In the genomic region with DNA sequence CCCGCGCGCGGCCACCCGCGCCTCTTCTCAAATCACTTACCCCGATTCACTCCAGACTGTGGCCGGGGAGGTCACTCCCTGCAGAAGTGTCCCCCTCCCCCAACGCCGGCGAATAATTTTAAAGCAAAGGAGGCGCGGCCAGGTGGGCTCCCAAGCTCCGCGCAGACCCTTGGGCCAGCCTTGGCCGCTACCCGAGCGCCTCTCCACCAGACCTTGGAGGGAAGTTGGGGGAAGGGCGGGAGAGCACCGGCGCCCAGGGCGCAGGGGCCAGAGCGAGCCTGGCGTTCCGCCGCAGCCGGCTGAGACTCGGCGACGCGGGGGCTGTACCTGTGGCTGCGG, we compare ENCODE assay signal across 10 cellular contexts. TPM values are rescaled to one million over a fixed set of nuclear protein-coding genes. Genes with fewer than 3 reads are reported as not detected.
DNase-seq lines count a peak whose midpoint lies in the region; ATAC-seq and TF ChIP-seq lines count a peak whose summit lies in the region.
"Had no signal": no experiment of that assay in that cellular context is flagged by ENCODE, and none has a peak within 500 bp of the region (broad histone marks: within the 10 kb centered on the region; RNA-seq: fewer than 3 reads in every experiment).

No MANE protein-coding gene starts in this region.

- no peak for TF ChIP-seq CTCF in fibroblast of mammary gland (conservative IDR thresholded peaks at IDR 0.05; ENCODE audit: control insufficient read depth, insufficient read depth, low read depth, low read length)

- H3K79me1 ChIP-seq in trophoblast cell (ENCODE audit: low read length) = no peaks in the 10 kb centered on the region

- H3K4me1 ChIP-seq in CD4-positive, CD25-positive, alpha-beta regulatory T cell (ENCODE audit: control insufficient read depth, insufficient read depth, low read length, poor library complexity, severe bottlenecking) = peaks cover 51% of the 10 kb centered on the region
- H3K4me1 ChIP-seq in NT2/D1 (ENCODE audit: insufficient read depth, insufficient read length) = peaks cover 12% of the 10 kb centered on the region
- H3K4me1 ChIP-seq in trophoblast cell (ENCODE audit: control insufficient read depth in 1 of 2, insufficient read depth in 2 of 2, low read length in 2 of 2) = peaks cover 20 to 43% of the 10 kb centered on the region in 2 experiments

- H3K18ac ChIP-seq in trophoblast cell (ENCODE audit: low read length) = no peak overlapping the region

- no peak overlapping the region for H2BK5ac ChIP-seq in trophoblast cell (ENCODE audit: low read depth, low read length, poor library complexity)

- DNase-seq in CD4-positive, CD25-positive, alpha-beta regulatory T cell = peak in 1 of 3 donors; percentile 2
- no peak for DNase-seq in NT2/D1 (ENCODE audit: low read depth, low spot score)
- DNase-seq in fibroblast of mammary gland (ENCODE audit: low read depth) = no peak
- no peak for DNase-seq in trophoblast cell
- no peak for DNase-seq in GDM1 (lab: John Stamatoyannopoulos, UW)
- DNase-seq: kidney glomerular epithelial cell had no signal

- H3K36me3 Mint-ChIP-seq in CD4-positive, CD25-positive, alpha-beta regulatory T cell = no peaks in the 10 kb centered on the region

- peaks cover 82% of the 10 kb centered on the region for H3K27me3 Mint-ChIP-seq in CD4-positive, CD25-positive, alpha-beta regulatory T cell

- peak overlapping the region; percentile 48 for H2AFZ ChIP-seq in trophoblast cell (ENCODE audit: insufficient read depth, low read length, poor library complexity)

- no peak overlapping the region for H3K14ac ChIP-seq in trophoblast cell (ENCODE audit: low read length)

- no peaks in the 10 kb centered on the region for H3K36me3 ChIP-seq in CD4-positive, CD25-positive, alpha-beta regulatory T cell (ENCODE audit: control insufficient read depth, insufficient read depth, low read length)
- H3K36me3 ChIP-seq in NT2/D1 (ENCODE audit: insufficient read depth, insufficient read length, low read length) (no peaks in the 10 kb centered on the region), trophoblast cell (ENCODE audit: control insufficient read depth in 1 of 2, insufficient read depth in 2 of 2, low read length in 2 of 2) (no peaks in the 10 kb centered on the region)
- H3K36me3 ChIP-seq: SJSA1 had no signal

- no peaks in the 10 kb centered on the region for H3K9me3 ChIP-seq in CD4-positive, CD25-positive, alpha-beta regulatory T cell (ENCODE audit: control insufficient read depth in 2 of 2, low read length in 2 of 2)
- no peaks in the 10 kb centered on the region for H3K9me3 ChIP-seq in NT2/D1 (ENCODE audit: insufficient read depth, low read length)
- peaks cover 10% of the 10 kb centered on the region for H3K9me3 ChIP-seq in trophoblast cell (ENCODE audit: insufficient read depth, low read depth, low read length)

- WGBS in trophoblast cell (ENCODE audit: extremely low coverage, insufficient coverage, insufficient read length) = no CpG with 5 or more reads among the region's 32 CpGs

- peak overlapping the region in 3 of 4 donors; percentile 69 to 88 (median 82) for H3K4me3 Mint-ChIP-seq in CD4-positive, CD25-positive, alpha-beta regulatory T cell

- H2BK120ac ChIP-seq in trophoblast cell (ENCODE audit: insufficient read depth, low read length, poor library complexity) = no peak overlapping the region

- H3K79me2 ChIP-seq in trophoblast cell (ENCODE audit: control insufficient read depth, insufficient read depth, low read length, poor library complexity) = no peaks in the 10 kb centered on the region

- ATAC-seq in CD4-positive, CD25-positive, alpha-beta regulatory T cell (ENCODE audit: low read depth in 2 of 2) = no peak
- no peak for ATAC-seq in HG02610 (IDR thresholded peaks at IDR 0.05; ENCODE audit: unreplicated experiment)
- no peak for ATAC-seq in HG03571 (IDR thresholded peaks at IDR 0.05; ENCODE audit: unreplicated experiment)
- no peak for ATAC-seq in HG03039 (IDR thresholded peaks at IDR 0.05; ENCODE audit: unreplicated experiment)

- H3K4me3 ChIP-seq in CD4-positive, CD25-positive, alpha-beta regulatory T cell (ENCODE audit: low read depth, low read length) = no peak overlapping the region
- peak overlapping the region; percentile 71 for H3K4me3 ChIP-seq in NT2/D1 (ENCODE audit: insufficient read length, low read depth)
- H3K4me3 ChIP-seq in fibroblast of mammary gland (ENCODE audit: control insufficient read depth, low read depth, low read length) = peak overlapping the region; percentile 24
- H3K4me3 ChIP-seq in trophoblast cell (ENCODE audit: low read depth, low read length) = peak overlapping the region; percentile 53
- H3K4me3 ChIP-seq: SJSA1 had no signal

- H3K4me1 Mint-ChIP-seq in CD4-positive, CD25-positive, alpha-beta regulatory T cell = peaks cover 0 to 44% (median 9%) of the 10 kb centered on the region in 4 donors

- H3K27ac ChIP-seq in CD4-positive, CD25-positive, alpha-beta regulatory T cell (ENCODE audit: insufficient read depth, low read length, poor library complexity, severe bottlenecking) = no peak overlapping the region
- no peak overlapping the region for H3K27ac ChIP-seq in trophoblast cell (ENCODE audit: low read depth, low read length)
- H3K27ac ChIP-seq: SJSA1 had no signal

- H3K4ac ChIP-seq in trophoblast cell (ENCODE audit: low read depth, low read length) = no peak overlapping the region

- H2AK5ac ChIP-seq in trophoblast cell (ENCODE audit: low read length) = no peak overlapping the region

- no peak overlapping the region for H3K27ac Mint-ChIP-seq in CD4-positive, CD25-positive, alpha-beta regulatory T cell

- H3K9ac ChIP-seq in NT2/D1 (ENCODE audit: insufficient read length, low read depth) = peak overlapping the region; percentile 73
- no peak overlapping the region for H3K9ac ChIP-seq in trophoblast cell (ENCODE audit: low read length)

- H4K91ac ChIP-seq in trophoblast cell (ENCODE audit: low read depth, low read length) = no peak overlapping the region

- no peak overlapping the region for H4K12ac ChIP-seq in trophoblast cell (ENCODE audit: low read depth, low read length)

- no peak overlapping the region for H4K8ac ChIP-seq in trophoblast cell (ENCODE audit: low read depth, low read length)

- peaks cover 35% of the 10 kb centered on the region for H3K27me3 ChIP-seq in CD4-positive, CD25-positive, alpha-beta regulatory T cell (ENCODE audit: control insufficient read depth, insufficient read depth, low read length)
- peaks cover 83% of the 10 kb centered on the region for H3K27me3 ChIP-seq in NT2/D1 (ENCODE audit: insufficient read depth, insufficient read length)
- H3K27me3 ChIP-seq in trophoblast cell (ENCODE audit: insufficient read depth, low read length) = peaks cover 58% of the 10 kb centered on the region

- H3K23ac ChIP-seq in trophoblast cell (ENCODE audit: low read length) = no peak overlapping the region

- H3K9me3 Mint-ChIP-seq in CD4-positive, CD25-positive, alpha-beta regulatory T cell = peaks cover 0 to 2% (median 0%) of the 10 kb centered on the region in 7 donors

- peak overlapping the region; percentile 98 for H3K4me2 ChIP-seq in trophoblast cell (ENCODE audit: low read length)

- H2BK12ac ChIP-seq in trophoblast cell (ENCODE audit: low read length) = no peak overlapping the region

RNA-seq across cellular contexts. Expression of a gene that starts 0.3 kb away (rescaled TPM):
- total RNA-seq in CD4-positive, CD25-positive, alpha-beta regulatory T cell = not detected
- polyA plus RNA-seq in CD4-positive, CD25-positive, alpha-beta regulatory T cell = not detected
- 0.10 and 0.15 TPM in 2 replicates for polyA plus RNA-seq in trophoblast cell (2013)
- total RNA-seq: SJSA1 had no signal
